ENCODE assay signal across 10 cellular contexts in genomic region chr2:8116661-8117060, GRCh38.
A peak's percentile ranks its signal among the peaks of the same experiment; 100 is the strongest.
DNase-seq lines count a peak whose midpoint lies in the region; ATAC-seq, FAIRE-seq and TF ChIP-seq lines count a peak whose summit lies in the region.
"Had no signal": no experiment of that assay in that cellular context is flagged by ENCODE, and none has a peak within 500 bp of the region (broad histone marks: within the 10 kb centered on the region; RNA-seq: fewer than 3 reads in every experiment).

No MANE protein-coding gene starts in this region.

- no peaks in the 10 kb centered on the region for H4K20me1 ChIP-seq in H1 (replicated peaks in 1 of 2; ENCODE audit: control insufficient read depth in 1 of 2, insufficient read depth in 2 of 2, low read length in 2 of 2)

- H3K27ac ChIP-seq in H1 (ENCODE audit: low read depth, low read length) (no peak overlapping the region), sigmoid colon (no peak overlapping the region)
- H3K27ac ChIP-seq: neural progenitor cell had no signal

- no peak overlapping the region for H2BK120ac ChIP-seq in H1 (replicated peaks; ENCODE audit: low read depth, low read length)

- H3K79me1 ChIP-seq in H1 (ENCODE audit: low read depth, low read length) = no peaks in the 10 kb centered on the region

- H3K4ac ChIP-seq in H1 (replicated peaks; ENCODE audit: insufficient read length, low read depth, low read length) = no peak overlapping the region

- ATAC-seq in GM18508 (IDR thresholded peaks at IDR 0.05; ENCODE audit: insufficient read depth, unreplicated experiment) (peak; percentile 95), GM21576 (IDR thresholded peaks at IDR 0.05; ENCODE audit: unreplicated experiment) (peak; percentile 99), HG03196 (IDR thresholded peaks at IDR 0.05; ENCODE audit: unreplicated experiment) (peak; percentile 88)

- H2BK5ac ChIP-seq in H1 (ENCODE audit: low read depth, low read length) = no peak overlapping the region

- TF ChIP-seq POLR2A in H1 (IDR thresholded peaks at IDR 0.05; ENCODE audit: control extremely low read depth in 1 of 2, low read depth in 2 of 2, low read length in 2 of 2) (no peak), sigmoid colon (IDR thresholded peaks at IDR 0.05) (no peak)

- in situ Hi-C loops in HAP-1 (cut with MboI; ENCODE audit: low sequenced_read_pairs) = no loop called here

- no peak overlapping the region for H2AK5ac ChIP-seq in H1 (ENCODE audit: low read depth, low read length)

- H3K23ac ChIP-seq in H1 (ENCODE audit: insufficient read length) = no peak overlapping the region

- DNase-seq in H1 (ENCODE audit: low read depth in 1 of 2, low spot score in 2 of 2) (no peak), anterior cingulate cortex (lab: John Stamatoyannopoulos, UW) (no peak), COLO829 (ENCODE audit: low spot score) (no peak), HAP-1 (ENCODE audit: low spot score in 2 of 2) (no peak), sigmoid colon (no peak)
- DNase-seq: activated effector memory CD4-positive, alpha-beta T cell treated with Interleukin-2 at 50 U/mL for 16 hours had no signal

- H3K4me1 ChIP-seq in H1 (replicated peaks in 1 of 4; ENCODE audit: control insufficient read depth in 3 of 4, insufficient read depth in 4 of 4, low read length in 3 of 4) (no peaks in the 10 kb centered on the region; a peak in 1 of 7 replicates), HAP-1 (no peaks in the 10 kb centered on the region), sigmoid colon (peaks cover 0 to 28% (median 27%) of the 10 kb centered on the region in 4 donors)

- H3K27me3 ChIP-seq in H1 (replicated peaks in 1 of 4; ENCODE audit: control insufficient read depth in 3 of 4, extremely low read depth in 1 of 4, insufficient read depth in 3 of 4, low read length in 3 of 4) (no peaks in the 10 kb centered on the region; a peak in 1 of 7 replicates), HAP-1 (ENCODE audit: low read depth) (no peaks in the 10 kb centered on the region), sigmoid colon (no peaks in the 10 kb centered on the region)
- H3K27me3 ChIP-seq: neural progenitor cell had no signal

- TF ChIP-seq CTCF in H1 (IDR thresholded peaks at IDR 0.05; ENCODE audit: control extremely low read depth in 1 of 3, insufficient read depth in 1 of 3, low read depth in 1 of 3, low read length in 3 of 3) (no peak), sigmoid colon (IDR thresholded peaks at IDR 0.05) (no peak)

- H3K36me3 ChIP-seq in H1 (ENCODE audit: control insufficient read depth in 2 of 4, insufficient read depth in 4 of 4, low read length in 3 of 4) (no peaks in the 10 kb centered on the region), HAP-1 (replicated peaks) (no peaks in the 10 kb centered on the region), sigmoid colon (no peaks in the 10 kb centered on the region)
- H3K36me3 ChIP-seq: neural progenitor cell had no signal

- no peak overlapping the region for H4K8ac ChIP-seq in H1 (ENCODE audit: extremely low read depth, insufficient read depth, low read length)

- FAIRE-seq in H1 (lab: Jason Lieb, UNC) = no peak

- H3K14ac ChIP-seq in H1 (ENCODE audit: insufficient read length) = no peak overlapping the region

- no peak overlapping the region for H2BK15ac ChIP-seq in H1 (ENCODE audit: low read length)

- H3K56ac ChIP-seq in H1 (replicated peaks; ENCODE audit: insufficient read length, low read depth, low read length) = no peak overlapping the region

- H3K4me3 ChIP-seq in H1 (ENCODE audit: extremely low read depth in 1 of 4, insufficient read depth in 2 of 4, low read depth in 3 of 4, low read length in 4 of 4) (no peak overlapping the region), HAP-1 (no peak overlapping the region), sigmoid colon (no peak overlapping the region)
- H3K4me3 ChIP-seq: neural progenitor cell had no signal

- WGBS in H1 (ENCODE audit: extremely low coverage in 1 of 2, insufficient coverage in 1 of 2, insufficient read length in 1 of 2, insufficient replicate concordance in 2 of 2, low coverage in 1 of 2, low lambda C conversion rate in 2 of 2, missing lambda C conversion rate in 1 of 2), 2 experiments = 85% methylated on average over 7 of the region's 7 CpGs; no CpG with 5 or more reads in 1 of the 2 experiments
- WGBS in sigmoid colon, 2 donors = 58 to 63% methylated on average over 7 of the region's 7 CpGs

- no peak overlapping the region for H3K9ac ChIP-seq in H1 (replicated peaks in 1 of 4; ENCODE audit: extremely low read depth in 1 of 4, low read depth in 3 of 4, low read length in 3 of 4)
- H3K9ac ChIP-seq: neural progenitor cell had no signal

- H3K4me2 ChIP-seq in H1 (ENCODE audit: insufficient read depth in 1 of 2, low read depth in 2 of 2, low read length in 2 of 2) = no peak overlapping the region
- H3K4me2 ChIP-seq: neural progenitor cell had no signal

- TF ChIP-seq EP300 in H1 (IDR thresholded peaks at IDR 0.05; ENCODE audit: borderline replicate concordance in 1 of 2, low read depth in 2 of 2, low read length in 2 of 2) (no peak), sigmoid colon (IDR thresholded peaks at IDR 0.05) (no peak)

- intact Hi-C loops in sigmoid colon (cut with DNase I) = no loop called here

- no peaks in the 10 kb centered on the region for H3K9me3 ChIP-seq in H1 (ENCODE audit: insufficient read depth in 2 of 2, low read depth in 1 of 2, low read length in 1 of 2)
- H3K9me3 ChIP-seq in HAP-1 = no peaks in the 10 kb centered on the region
- no peaks in the 10 kb centered on the region for H3K9me3 ChIP-seq in sigmoid colon

- no peak overlapping the region for H2BK12ac ChIP-seq in H1 (ENCODE audit: low read depth, low read length)

- no peak overlapping the region for H2BK20ac ChIP-seq in H1 (ENCODE audit: low read length)

- CTCF ChIA-PET in H1 (lab: Charles Lee; ENCODE audit: partially characterized antibody) = no interaction called here

- POLR2A ChIA-PET in H1 (lab: Charles Lee; ENCODE audit: partially characterized antibody) = no interaction called here

- no peak for TF ChIP-seq RAD21 in H1 (IDR thresholded peaks at IDR 0.05 in 1 of 2, conservative IDR thresholded peaks at IDR 0.05 in 1 of 2; ENCODE audit: low read depth in 2 of 2, low read length in 2 of 2)

- H3K18ac ChIP-seq in H1 (ENCODE audit: extremely low read depth, low read length) = no peak overlapping the region

- H3K79me2 ChIP-seq in H1 (ENCODE audit: control insufficient read depth in 1 of 2, insufficient read depth in 2 of 2, low read length in 2 of 2) = no peaks in the 10 kb centered on the region

- H2AFZ ChIP-seq in H1 (ENCODE audit: low read length) = 0 out of 2 replicates have a peak overlapping the region, but pooled peaks have one; percentile 10
- H2AFZ ChIP-seq: neural progenitor cell had no signal

- no peak overlapping the region for H4K91ac ChIP-seq in H1 (replicated peaks; ENCODE audit: insufficient read length, low read length)

- H3K23me2 ChIP-seq in H1 (ENCODE audit: low read depth, low read length) = no peaks in the 10 kb centered on the region

- H4K5ac ChIP-seq in H1 (ENCODE audit: insufficient read length, low read depth, low read length) = no peak overlapping the region

TF ChIP-seq in H1, 55 proteins besides CTCF, POLR2A, EP300 and RAD21:
- TF ChIP-seq USF2 (IDR thresholded peaks at IDR 0.05; ENCODE audit: low read length) (no peak), ZNF274 (IDR thresholded peaks at IDR 0.05; ENCODE audit: borderline replicate concordance, extremely low read depth, low read length) (no peak), RNF2 (IDR thresholded peaks at IDR 0.05; ENCODE audit: borderline replicate concordance, low read depth, low read length, missing control alignments, poor library complexity, severe bottlenecking) (no peak), SIX5 (IDR thresholded peaks at IDR 0.05; ENCODE audit: low read depth, low read length) (no peak), YY1 (IDR thresholded peaks at IDR 0.05; ENCODE audit: low read depth, low read length) (no peak), SRF (IDR thresholded peaks at IDR 0.05; ENCODE audit: low read depth, low read length) (no peak), KDM5A (IDR thresholded peaks at IDR 0.05; ENCODE audit: low read length) (no peak), SP4 (IDR thresholded peaks at IDR 0.05; ENCODE audit: low read length) (no peak), RXRA (IDR thresholded peaks at IDR 0.05; ENCODE audit: insufficient read depth, low read depth, low read length) (no peak), NRF1 (IDR thresholded peaks at IDR 0.05; ENCODE audit: low read depth, low read length) (no peak), SAP30 (IDR thresholded peaks at IDR 0.05; ENCODE audit: insufficient read depth, insufficient replicate concordance, low read length) (no peak), TBP (IDR thresholded peaks at IDR 0.05; ENCODE audit: low read depth, low read length) (no peak), BACH1 (IDR thresholded peaks at IDR 0.05; ENCODE audit: low read length) (no peak)
